In the genomic region with DNA sequence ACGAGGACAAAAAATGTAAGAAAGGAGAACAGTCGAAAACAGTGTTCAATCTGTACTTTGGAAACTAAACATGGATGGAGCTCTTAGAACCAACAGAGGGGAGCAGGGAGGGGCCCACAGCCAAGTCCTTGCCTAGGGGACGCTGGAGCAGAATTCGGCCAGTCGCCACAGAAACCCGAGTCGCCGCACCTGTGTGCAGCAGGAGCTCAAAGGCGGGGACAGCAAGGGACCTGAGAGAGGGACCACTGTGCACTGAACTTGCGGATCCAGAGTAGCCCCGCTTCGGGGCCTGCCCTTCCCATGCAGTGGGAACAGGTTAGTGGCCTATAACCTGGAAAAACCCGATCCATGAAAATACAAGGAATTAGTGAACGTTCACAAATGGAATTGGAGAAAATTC, we compare ENCODE assay signal across 7 cellular contexts.
"Had no signal": no experiment of that assay in that cellular context is flagged by ENCODE, and none has a peak within 500 bp of the region (broad histone marks: within the 10 kb centered on the region; RNA-seq: fewer than 3 reads in every experiment).

No MANE protein-coding gene starts in this region.

- FAIRE-seq: HTR-8/SVneo, K562 had no signal

- DNase-seq: GM23248, H7, HCEC 1CT, IMR-90, KG1 had no signal

- H3K9ac ChIP-seq: GM23248 had no signal

- H3K27ac ChIP-seq: GM23248 had no signal

- ATAC-seq: K562 had no signal

- H2AFZ ChIP-seq: GM23248 had no signal

- H3K4me3 ChIP-seq: GM23248, K562 had no signal
